9 cellular contexts compared by ENCODE assay signal in the genomic region with DNA sequence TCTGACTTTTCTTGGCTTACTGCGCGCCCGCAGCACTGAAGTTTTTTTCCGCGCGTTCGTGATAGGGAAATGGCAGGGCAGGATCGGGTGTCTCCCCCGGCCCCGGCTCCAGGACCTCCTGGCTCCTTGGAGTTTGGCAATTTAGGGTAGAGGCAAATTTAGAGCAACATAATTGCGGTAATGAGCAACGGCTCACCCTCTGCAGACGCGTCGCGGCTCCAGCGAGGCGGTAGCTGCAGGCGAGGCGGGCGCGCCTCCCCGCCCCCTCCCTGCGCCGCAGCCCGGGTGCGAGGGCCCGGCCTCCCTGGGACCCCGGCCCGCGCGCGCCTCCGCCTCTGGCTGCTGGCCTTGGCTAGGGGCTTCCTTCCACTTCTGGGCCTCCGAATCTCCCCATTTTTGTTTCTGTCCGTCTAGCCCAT. TPM values are rescaled to one million over a fixed set of nuclear protein-coding genes. Genes with fewer than 3 reads are reported as not detected.
DNase-seq lines count a peak whose midpoint lies in the region; ATAC-seq and TF ChIP-seq lines count a peak whose summit lies in the region.
"Had no signal": no experiment of that assay in that cellular context is flagged by ENCODE, and none has a peak within 500 bp of the region (broad histone marks: within the 10 kb centered on the region; RNA-seq: fewer than 3 reads in every experiment).

No MANE protein-coding gene starts in this region.

- peaks cover 3% of the 10 kb centered on the region for H3K23me2 ChIP-seq in H9 (ENCODE audit: insufficient read length, low read depth, low read length, poor library complexity, severe bottlenecking)

- H4K20me1 ChIP-seq in H9 (ENCODE audit: control insufficient read depth, insufficient read depth, insufficient read length) (peaks cover 11% of the 10 kb centered on the region), neural cell (ENCODE audit: insufficient read depth) (no peaks in the 10 kb centered on the region)

- H3K9me3 Mint-ChIP-seq in H9: peaks cover 0 to 13% of the 10 kb centered on the region in 2 experiments; a peak in 4 of 5 replicates
- H3K9me3 Mint-ChIP-seq in effector memory CD8-positive, alpha-beta T cell: no peaks in the 10 kb centered on the region
- peaks cover 0 to 4% (median 0%) of the 10 kb centered on the region in 11 donors for H3K9me3 Mint-ChIP-seq in naive thymus-derived CD4-positive, alpha-beta T cell

- no peak overlapping the region for H2AK5ac ChIP-seq in H9 (ENCODE audit: insufficient read length, low read length)

- H2BK15ac ChIP-seq in H9 (ENCODE audit: low read depth, low read length): no peak overlapping the region

- WGBS in H9 (ENCODE audit: extremely low coverage, insufficient read length, low lambda C conversion rate): no CpG with 5 or more reads among the region's 36 CpGs

- ATAC-seq in effector memory CD8-positive, alpha-beta T cell (replicated peaks): no peak
- ATAC-seq in naive thymus-derived CD4-positive, alpha-beta T cell: no peak

- CTCF ChIA-PET in naive thymus-derived CD4-positive, alpha-beta T cell (lab: Charles Lee): no interaction called here

- no peak overlapping the region for H3K18ac ChIP-seq in H9 (ENCODE audit: insufficient read length, low read depth, low read length)

- no peak for TF ChIP-seq EP300 in neural cell (conservative IDR thresholded peaks at IDR 0.05; ENCODE audit: poor library complexity, severe bottlenecking)

- peak overlapping the region; percentile 53 for H3K4me3 ChIP-seq in neural cell (ENCODE audit: low read length)
- H3K4me3 ChIP-seq in naive thymus-derived CD4-positive, alpha-beta T cell (ENCODE audit: low read length): no peak overlapping the region

- H3K23ac ChIP-seq in H9 (ENCODE audit: insufficient read length, low read depth, low read length): no peak overlapping the region

- intact Hi-C loops in naive thymus-derived CD4-positive, alpha-beta T cell (cut with micrococcal nuclease): no loop called here

- H2AFZ ChIP-seq in H9 (ENCODE audit: low read length) (no peak overlapping the region), neural cell (ENCODE audit: low read depth, low read length) (no peak overlapping the region)

- H3T11ph ChIP-seq in H9 (ENCODE audit: low read length): no peak overlapping the region

- no peak overlapping the region for H2BK5ac ChIP-seq in H9 (ENCODE audit: insufficient read length, low read length)

- peak overlapping the region; percentile 51 to 79 for H3K4me3 Mint-ChIP-seq in H9
- H3K4me3 Mint-ChIP-seq in effector memory CD8-positive, alpha-beta T cell: peak overlapping the region; percentile 33 to 49
- H3K4me3 Mint-ChIP-seq in naive thymus-derived CD4-positive, alpha-beta T cell: peak overlapping the region in 2 of 10 donors; percentile 35 to 51

- H3K14ac ChIP-seq in H9 (ENCODE audit: insufficient read depth, low read length): no peak overlapping the region

- no peak for TF ChIP-seq RAD21 in neural cell (conservative IDR thresholded peaks at IDR 0.05)

- H3K79me2 ChIP-seq in H9 (ENCODE audit: insufficient read depth, low read length) (no peaks in the 10 kb centered on the region), neural cell (replicated peaks; ENCODE audit: insufficient read depth, low read length) (no peaks in the 10 kb centered on the region)

- H2BK120ac ChIP-seq in H9 (ENCODE audit: low read depth, low read length, poor library complexity, severe bottlenecking): no peak overlapping the region

- DNase-seq in AG08396 (ENCODE audit: low spot score): peak; percentile 30
- DNase-seq in H9: no peak
- no peak for DNase-seq in effector memory CD8-positive, alpha-beta T cell
- DNase-seq in NCI-H345 (lab: John Stamatoyannopoulos, UW): no peak
- DNase-seq in caudate nucleus (lab: John Stamatoyannopoulos, UW): no peak
- DNase-seq in NCI-H187 treated with DMSO at 0.1 percent for 48 hours (lab: John Stamatoyannopoulos, UW): no peak
- DNase-seq in naive thymus-derived CD4-positive, alpha-beta T cell: no peak
- DNase-seq: DMS79 treated with DMSO at 0.1 percent for 48 hours had no signal

- H3F3A ChIP-seq in neural cell (ENCODE audit: insufficient read depth, low read length, poor library complexity, severe bottlenecking): no peaks in the 10 kb centered on the region

- H3K56ac ChIP-seq in H9 (ENCODE audit: insufficient read length, low read depth, low read length): no peak overlapping the region

- H3K9me2 ChIP-seq in neural cell (ENCODE audit: insufficient read depth, low read length): no peaks in the 10 kb centered on the region

- H3K4me2 ChIP-seq in H9 (ENCODE audit: insufficient read depth, insufficient read length, low read length): peak overlapping the region; percentile 41
- H3K4me2 ChIP-seq in neural cell (ENCODE audit: low read length): no peak overlapping the region

- H4K5ac ChIP-seq in H9 (ENCODE audit: insufficient read length, low read depth, low read length): no peak overlapping the region

- no peaks in the 10 kb centered on the region; the same call in none of the 2 replicates for H3K27me3 Mint-ChIP-seq in H9 (ENCODE audit: low read depth)
- peaks cover 29 to 78% of the 10 kb centered on the region in 2 donors for H3K27me3 Mint-ChIP-seq in effector memory CD8-positive, alpha-beta T cell
- peaks cover 67 to 83% (median 77%) of the 10 kb centered on the region in 5 donors for H3K27me3 Mint-ChIP-seq in naive thymus-derived CD4-positive, alpha-beta T cell

- H2BK20ac ChIP-seq in H9 (ENCODE audit: low read depth, low read length, poor library complexity, severe bottlenecking): no peak overlapping the region

- H3K4me1 Mint-ChIP-seq in H9: peaks cover 15 to 46% of the 10 kb centered on the region in 2 experiments
- peaks cover 12 to 21% of the 10 kb centered on the region in 2 donors for H3K4me1 Mint-ChIP-seq in effector memory CD8-positive, alpha-beta T cell (ENCODE audit: low read depth in 2 of 2)
- peaks cover 7 to 44% (median 21%) of the 10 kb centered on the region in 7 donors for H3K4me1 Mint-ChIP-seq in naive thymus-derived CD4-positive, alpha-beta T cell

- no peaks in the 10 kb centered on the region for H3K4me1 ChIP-seq in H9 (ENCODE audit: insufficient read depth, low read length)
- H3K4me1 ChIP-seq in naive thymus-derived CD4-positive, alpha-beta T cell (ENCODE audit: control insufficient read depth in 2 of 2, insufficient read depth in 2 of 2, low read length in 2 of 2): peaks cover 6 to 9% of the 10 kb centered on the region in 2 donors

- H3K79me1 ChIP-seq in H9 (ENCODE audit: insufficient read depth, low read depth, low read length, poor library complexity, severe bottlenecking): no peaks in the 10 kb centered on the region

- H3K36me3 Mint-ChIP-seq in H9 (ENCODE audit: insufficient read depth in 1 of 3, low read depth in 3 of 3): peaks cover 0 to 2% (median 0%) of the 10 kb centered on the region in 3 experiments; a peak in 2 of 7 replicates
- no peaks in the 10 kb centered on the region for H3K36me3 Mint-ChIP-seq in effector memory CD8-positive, alpha-beta T cell (ENCODE audit: insufficient read depth)
- peaks cover 0 to 4% (median 0%) of the 10 kb centered on the region in 5 donors for H3K36me3 Mint-ChIP-seq in naive thymus-derived CD4-positive, alpha-beta T cell

- H2BK12ac ChIP-seq in H9 (ENCODE audit: insufficient read length, low read depth, low read length): no peak overlapping the region

- H3K27me3 ChIP-seq in H9 (ENCODE audit: insufficient read depth, low read length) (peaks cover 99% of the 10 kb centered on the region), neural cell (ENCODE audit: insufficient read depth, low read depth, low read length) (peaks cover 100% of the 10 kb centered on the region)
- H3K27me3 ChIP-seq in naive thymus-derived CD4-positive, alpha-beta T cell (ENCODE audit: control insufficient read depth in 2 of 2, insufficient read depth in 2 of 2, low read length in 2 of 2): peaks cover 9 to 28% of the 10 kb centered on the region in 2 donors

- H3K4ac ChIP-seq in H9 (ENCODE audit: low read depth, low read length): no peak overlapping the region

- POLR2A ChIA-PET in naive thymus-derived CD4-positive, alpha-beta T cell (lab: Charles Lee): no interaction called here

- H3K9ac ChIP-seq in H9 (ENCODE audit: extremely low read depth, insufficient read length, low read length) (no peak overlapping the region), neural cell (ENCODE audit: low read length) (no peak overlapping the region)

- H4K8ac ChIP-seq in H9 (replicated peaks; ENCODE audit: insufficient read length, low read depth, low read length): no peak overlapping the region

- no peak overlapping the region for H4K91ac ChIP-seq in H9 (ENCODE audit: insufficient read length, low read depth, low read length)

- H3K27ac ChIP-seq in H9 (ENCODE audit: insufficient read length, low read depth, low read length): no peak overlapping the region
- no peak overlapping the region for H3K27ac ChIP-seq in neural cell (ENCODE audit: low read length)
- H3K27ac ChIP-seq in caudate nucleus (ENCODE audit: low read depth, low read length): no peak overlapping the region
- no peak overlapping the region for H3K27ac ChIP-seq in naive thymus-derived CD4-positive, alpha-beta T cell (ENCODE audit: low read depth, low read length)

- TF ChIP-seq CTCF in H9 (conservative IDR thresholded peaks at IDR 0.05) (no peak), neural cell (IDR thresholded peaks at IDR 0.05; ENCODE audit: poor library complexity, severe bottlenecking) (no peak)

- no peak overlapping the region for H3K27ac Mint-ChIP-seq in H9
- no peak overlapping the region for H3K27ac Mint-ChIP-seq in effector memory CD8-positive, alpha-beta T cell
- H3K27ac Mint-ChIP-seq in naive thymus-derived CD4-positive, alpha-beta T cell: peak overlapping the region in 1 of 9 donors; percentile 76

- H3K36me3 ChIP-seq in neural cell (ENCODE audit: insufficient read depth, low read length): no peaks in the 10 kb centered on the region
- no peaks in the 10 kb centered on the region for H3K36me3 ChIP-seq in naive thymus-derived CD4-positive, alpha-beta T cell (ENCODE audit: control insufficient read depth in 2 of 3, insufficient read depth in 3 of 3, low read length in 3 of 3)

- H3K9me3 ChIP-seq in H9 (ENCODE audit: control insufficient read depth, low read depth, low read length) (no peaks in the 10 kb centered on the region), neural cell (ENCODE audit: low read length) (no peaks in the 10 kb centered on the region)
- no peaks in the 10 kb centered on the region for H3K9me3 ChIP-seq in naive thymus-derived CD4-positive, alpha-beta T cell (ENCODE audit: control insufficient read depth in 2 of 3, low read length in 3 of 3)

TF ChIP-seq in neural cell, 6 proteins besides CTCF, POLR2A, EP300 and RAD21:
- no peak for TF ChIP-seq TAF1 (IDR thresholded peaks at IDR 0.05; ENCODE audit: low read depth)
- no peak for TF ChIP-seq POLR2AphosphoS5 (IDR thresholded peaks at IDR 0.05)
- TF ChIP-seq EZH2 (IDR thresholded peaks at IDR 0.05; ENCODE audit: borderline replicate concordance, insufficient read depth, low read length, poor library complexity, severe bottlenecking): no peak

RNA-seq across cellular contexts. Expression of gene MSX1, which starts 6.2 kb away (rescaled TPM):
- not detected in 2 replicates for total RNA-seq in H9 (2021)
- 1.7 and 2.8 TPM in 2 replicates for polyA plus RNA-seq in neural cell
- 0.35 TPM in 1 of 2 replicates, not detected in the other for polyA minus RNA-seq in neural cell
- not detected for total RNA-seq in naive thymus-derived CD4-positive, alpha-beta T cell
- not detected for polyA plus RNA-seq in naive thymus-derived CD4-positive, alpha-beta T cell
